37 cellular contexts compared by ENCODE assay signal in genomic region chr20:1557605-1558004, GRCh38. TPM values are rescaled to one million over a fixed set of nuclear protein-coding genes. Genes with fewer than 3 reads are reported as not detected.
"Had no signal": no experiment of that assay in that cellular context is flagged by ENCODE, and none has a peak within 500 bp of the region (broad histone marks: within the 10 kb centered on the region; RNA-seq: fewer than 3 reads in every experiment).

Gene SIRPD (minus strand): TSS chr20:1557705. CDS start chr20:1557653, 52 bp downstream.

- H3K27me3 ChIP-seq: brain microvascular endothelial cell, MG63 had no signal

- ATAC-seq: activated CD8-positive, alpha-beta memory T cell treated with anti-CD3 and anti-CD28 coated beads, Interleukin-2, amount 10 ng/mL, durations not matched to agents 7 days and 5 days; Right ventricle myocardium inferior; SK-N-SH treated with all-trans-retinoic acid at 6 μM for 48 hours; T-cell had no signal

- H3K36me3 Mint-ChIP-seq: IgD-negative memory B cell had no signal

- H3K27me3 Mint-ChIP-seq: activated CD4-positive, alpha-beta T cell treated with anti-CD3 and anti-CD28 coated beads, Interleukin-2, amount 10 ng/mL, durations not matched to agents 7 days and 5 days; activated CD8-positive, alpha-beta memory T cell treated with anti-CD3 and anti-CD28 coated beads, Interleukin-2, amount 10 ng/mL, durations not matched to agents 7 days and 5 days; IgD-negative memory B cell had no signal

- H3K4me3 ChIP-seq: MG63, PC-9 had no signal

- DNase-seq: activated CD4-positive, alpha-beta T cell treated with anti-CD3 and anti-CD28 coated beads, Interleukin-2, amount 10 ng/mL, durations not matched to agents 7 days and 5 days; activated CD4-positive, alpha-beta T cell treated with anti-CD3 and anti-CD28 coated beads, Interleukin-2, amount 50 U/mL, for 48 hours; activated CD4-positive, CD25-positive, alpha-beta regulatory T cell; activated CD8-positive, alpha-beta memory T cell treated with anti-CD3 and anti-CD28 coated beads for 24 hours; activated CD8-positive, alpha-beta memory T cell treated with anti-CD3 and anti-CD28 coated beads, Interleukin-2, amount 10 ng/mL, durations not matched to agents 7 days and 5 days; activated CD8-positive, alpha-beta memory T cell treated with anti-CD3 and anti-CD28 coated beads, Interleukin-2, amount 50 U/mL, for 48 hours; activated effector memory CD4-positive, alpha-beta T cell treated with Interleukin-2 at 50 U/mL for 16 hours; activated naive CD4-positive, alpha-beta T cell treated with Interleukin-2 at 50 U/mL for 16 hours; activated T-cell treated with anti-CD3 and anti-CD28 coated beads, Interleukin-2, amount 50 U/mL, for 48 hours; amniotic stem cell; aorta; brain microvascular endothelial cell; central memory CD4-positive, alpha-beta T cell; Karpas-422; KBM-7; MG63; NCI-H1048; NCI-H1105 treated with DMSO at 0.1 percent for 48 hours; NCI-H1436 treated with DMSO at 0.1 percent for 48 hours; NCI-H1694 treated with DMSO at 0.1 percent for 48 hours; NCI-H2029; NCI-H345; NCI-H524 treated with DMSO at 0.1 percent for 48 hours; NK-92 treated with Interleukin-12 subunit alpha and Interleukin-12 subunit beta, amount 100 ng/mL, for 24 hours; PC-9; SIG-M5; T-cell; T1000; WERI-Rb-1 had no signal

- H3K27ac Mint-ChIP-seq: activated CD4-positive, alpha-beta T cell treated with anti-CD3 and anti-CD28 coated beads, Interleukin-2, amount 10 ng/mL, durations not matched to agents 7 days and 5 days; activated CD8-positive, alpha-beta memory T cell treated with anti-CD3 and anti-CD28 coated beads, Interleukin-2, amount 10 ng/mL, durations not matched to agents 7 days and 5 days had no signal

- H3K36me3 ChIP-seq: brain microvascular endothelial cell, MG63, WERI-Rb-1 had no signal

- H3K9me3 ChIP-seq: MG63 had no signal

- H3K27ac ChIP-seq: brain microvascular endothelial cell, PC-9, RWPE1, WERI-Rb-1 had no signal

- H3K4me3 Mint-ChIP-seq: activated CD4-positive, alpha-beta T cell treated with anti-CD3 and anti-CD28 coated beads, Interleukin-2, amount 10 ng/mL, durations not matched to agents 7 days and 5 days; activated CD8-positive, alpha-beta memory T cell treated with anti-CD3 and anti-CD28 coated beads, Interleukin-2, amount 10 ng/mL, durations not matched to agents 7 days and 5 days; IgD-negative memory B cell; T-cell had no signal

RNA-seq across cellular contexts. Expression of gene SIRPD, which starts in this region (rescaled TPM):
- total RNA-seq: cerebellum, NCI-H460, OCI-LY7, Right ventricle myocardium inferior, SK-MEL-5 had no signal
